In genomic region chr3:13082677-13083076, GRCh38 we compare ENCODE assay signal across 24 cellular contexts. TPM values are rescaled to one million over a fixed set of nuclear protein-coding genes. Genes with fewer than 3 reads are reported as not detected.
DNase-seq lines count a peak whose midpoint lies in the region; ATAC-seq and TF ChIP-seq lines count a peak whose summit lies in the region.
"Had no signal": no experiment of that assay in that cellular context is flagged by ENCODE, and none has a peak within 500 bp of the region (broad histone marks: within the 10 kb centered on the region; RNA-seq: fewer than 3 reads in every experiment).

No MANE protein-coding gene starts in this region.

- H3K36me3 Mint-ChIP-seq in activated CD4-positive, alpha-beta T cell treated with anti-CD3 and anti-CD28 coated beads, Interleukin-2, amount 10 ng/mL, durations not matched to agents 7 days and 5 days (ENCODE audit: low read depth) = no peaks in the 10 kb centered on the region
- H3K36me3 Mint-ChIP-seq in activated B cell treated with CpG ODN at 0.5 μM for 24 hours (ENCODE audit: low read depth) (no peaks in the 10 kb centered on the region), neural progenitor cell (no peaks in the 10 kb centered on the region), HFFc6 (ENCODE audit: low read depth) (no peaks in the 10 kb centered on the region)
- H3K36me3 Mint-ChIP-seq: CD8-positive, alpha-beta memory T cell had no signal

- no peaks in the 10 kb centered on the region for H3F3A ChIP-seq in neural progenitor cell (ENCODE audit: low read depth)

- H3K4me1 ChIP-seq in BLaER1 treated with 17β-estradiol and CSF1 and Interleukin-3, amounts not matched to agents 10 nM and 100 nM = peaks cover 32 to 99% (median 96%) of the 10 kb centered on the region in 10 experiments
- peaks cover 21% of the 10 kb centered on the region for H3K4me1 ChIP-seq in neural progenitor cell

- peaks cover 0 to 12% (median 0%) of the 10 kb centered on the region in 11 experiments; a peak in 3 of 22 replicates for H3K27me3 ChIP-seq in BLaER1 treated with 17β-estradiol and CSF1 and Interleukin-3, amounts not matched to agents 10 nM and 100 nM
- peaks cover under 1% of the 10 kb centered on the region for H3K27me3 ChIP-seq in neural progenitor cell
- H3K27me3 ChIP-seq: MG63 had no signal

- H3K79me2 ChIP-seq in neural progenitor cell (ENCODE audit: low read depth) = no peaks in the 10 kb centered on the region

- H3K4me2 ChIP-seq in BLaER1 treated with 17β-estradiol and CSF1 and Interleukin-3, amounts not matched to agents 10 nM and 100 nM = peak overlapping the region in 9 of 11 experiments; percentile 67 to 93 (median 82); a peak in 16 of 22 replicates
- H3K4me2 ChIP-seq in neural progenitor cell = no peak overlapping the region
- H3K4me2 ChIP-seq: PC-9, SK-N-SH had no signal

- H3K9me3 ChIP-seq in BLaER1 treated with 17β-estradiol and CSF1 and Interleukin-3, amounts not matched to agents 10 nM and 100 nM (replicated peaks in 1 of 11) = no peaks in the 10 kb centered on the region
- H3K9me3 ChIP-seq in neural progenitor cell (ENCODE audit: low read depth) = no peaks in the 10 kb centered on the region
- H3K9me3 ChIP-seq: MG63, SK-N-SH had no signal

- peaks cover 0 to 19% (median 0%) of the 10 kb centered on the region in 11 experiments; a peak in 3 of 22 replicates for H4K20me1 ChIP-seq in BLaER1 treated with 17β-estradiol and CSF1 and Interleukin-3, amounts not matched to agents 10 nM and 100 nM
- H4K20me1 ChIP-seq in neural progenitor cell (ENCODE audit: low read depth) = no peaks in the 10 kb centered on the region

- H3K4me3 ChIP-seq in BLaER1 treated with 17β-estradiol and CSF1 and Interleukin-3, amounts not matched to agents 10 nM and 100 nM = no peak overlapping the region
- H3K4me3 ChIP-seq in neural progenitor cell = no peak overlapping the region
- H3K4me3 ChIP-seq: MG63, PC-9 had no signal

- peaks cover 6% of the 10 kb centered on the region for H3K27me3 Mint-ChIP-seq in activated CD4-positive, alpha-beta T cell treated with anti-CD3 and anti-CD28 coated beads, Interleukin-2, amount 10 ng/mL, durations not matched to agents 7 days and 5 days
- H3K27me3 Mint-ChIP-seq in activated B cell treated with CpG ODN at 0.5 μM for 24 hours (no peaks in the 10 kb centered on the region), neural progenitor cell (ENCODE audit: insufficient read depth, low read depth) (peaks cover 9% of the 10 kb centered on the region), HFFc6 (ENCODE audit: insufficient read depth) (peaks cover 42% of the 10 kb centered on the region)

- no peak overlapping the region for H3K4me3 Mint-ChIP-seq in activated CD4-positive, alpha-beta T cell treated with anti-CD3 and anti-CD28 coated beads, Interleukin-2, amount 10 ng/mL, durations not matched to agents 7 days and 5 days
- H3K4me3 Mint-ChIP-seq in activated B cell treated with CpG ODN at 0.5 μM for 24 hours (peak overlapping the region; percentile 8), neural progenitor cell (no peak overlapping the region), HFFc6 (no peak overlapping the region)
- H3K4me3 Mint-ChIP-seq: CD8-positive, alpha-beta memory T cell had no signal

- H3K27ac Mint-ChIP-seq in activated CD4-positive, alpha-beta T cell treated with anti-CD3 and anti-CD28 coated beads, Interleukin-2, amount 10 ng/mL, durations not matched to agents 7 days and 5 days = peak overlapping the region; percentile 55
- H3K27ac Mint-ChIP-seq in activated B cell treated with CpG ODN at 0.5 μM for 24 hours = peak overlapping the region; percentile 92
- H3K27ac Mint-ChIP-seq in neural progenitor cell = peak overlapping the region; percentile 23
- H3K27ac Mint-ChIP-seq in HFFc6 = no peak overlapping the region

- no peak overlapping the region for H2AFZ ChIP-seq in neural progenitor cell (replicated peaks)
- H2AFZ ChIP-seq: PC-9 had no signal

- peak overlapping the region in 1 of 11 experiments; percentile 16; a peak in 2 of 22 replicates for H3K27ac ChIP-seq in BLaER1 treated with 17β-estradiol and CSF1 and Interleukin-3, amounts not matched to agents 10 nM and 100 nM
- no peak overlapping the region for H3K27ac ChIP-seq in neural progenitor cell
- H3K27ac ChIP-seq: 22Rv1, C4-2B, PC-9 had no signal

- POLR2A ChIA-PET in activated CD4-positive, alpha-beta T cell treated with anti-CD3 and anti-CD28 coated beads, Interleukin-2, amount 10 ng/mL, durations not matched to agents 7 days and 5 days (lab: Charles Lee) = no interaction called here
- POLR2A ChIA-PET in activated B cell treated with CpG ODN at 0.5 μM for 24 hours (lab: Charles Lee) = interaction anchor here (1.1 to 10.0 kb wide), 5 partner anchors 9 to 67 kb away, joined by 3 to 291 read pairs (median 11); partner anchors contain the start of gene IQSEC1

- CTCF ChIA-PET in activated CD4-positive, alpha-beta T cell treated with anti-CD3 and anti-CD28 coated beads, Interleukin-2, amount 10 ng/mL, durations not matched to agents 7 days and 5 days (lab: Charles Lee) = interaction anchor here (1.5 to 4.1 kb wide), 2 partner anchors 9 to 401 kb away, joined by 4 to 18 read pairs; no protein-coding TSS in a partner anchor
- CTCF ChIA-PET in activated B cell treated with CpG ODN at 0.5 μM for 24 hours (lab: Charles Lee) = interaction anchor here (2.2 kb wide), 1 partner anchor 9 kb away, joined by 9 read pairs; no protein-coding TSS in a partner anchor

- ATAC-seq in activated B cell treated with CpG ODN at 0.5 μM for 24 hours (ENCODE audit: low read depth) = no peak

- no peak overlapping the region for H3K9ac ChIP-seq in BLaER1 treated with 17β-estradiol and CSF1 and Interleukin-3, amounts not matched to agents 10 nM and 100 nM
- no peak overlapping the region for H3K9ac ChIP-seq in neural progenitor cell
- H3K9ac ChIP-seq: SK-N-SH had no signal

- H3K9me3 Mint-ChIP-seq in activated CD4-positive, alpha-beta T cell treated with anti-CD3 and anti-CD28 coated beads, Interleukin-2, amount 10 ng/mL, durations not matched to agents 7 days and 5 days = no peaks in the 10 kb centered on the region
- H3K9me3 Mint-ChIP-seq in activated B cell treated with CpG ODN at 0.5 μM for 24 hours (no peaks in the 10 kb centered on the region), neural progenitor cell (no peaks in the 10 kb centered on the region), HFFc6 (no peaks in the 10 kb centered on the region)
- H3K9me3 Mint-ChIP-seq: CD8-positive, alpha-beta memory T cell had no signal

- H3K4me1 Mint-ChIP-seq in activated CD4-positive, alpha-beta T cell treated with anti-CD3 and anti-CD28 coated beads, Interleukin-2, amount 10 ng/mL, durations not matched to agents 7 days and 5 days = peaks cover 22% of the 10 kb centered on the region
- H3K4me1 Mint-ChIP-seq in activated B cell treated with CpG ODN at 0.5 μM for 24 hours (peaks cover 92% of the 10 kb centered on the region), neural progenitor cell (peaks cover 44% of the 10 kb centered on the region), HFFc6 (ENCODE audit: low read depth) (no peaks in the 10 kb centered on the region)

- no peak for TF ChIP-seq CTCF in activated B cell treated with CpG ODN at 0.5 μM for 24 hours (IDR thresholded peaks at IDR 0.05)
- no peak for TF ChIP-seq CTCF in neural progenitor cell (IDR thresholded peaks at IDR 0.05)
- TF ChIP-seq CTCF in HFFc6 (IDR thresholded peaks at IDR 0.05) = no peak

- no peaks in the 10 kb centered on the region for H3K36me3 ChIP-seq in BLaER1 treated with 17β-estradiol and CSF1 and Interleukin-3, amounts not matched to agents 10 nM and 100 nM
- H3K36me3 ChIP-seq in neural progenitor cell = no peaks in the 10 kb centered on the region
- H3K36me3 ChIP-seq: MG63 had no signal

- intact Hi-C loops in activated B cell treated with CpG ODN at 0.5 μM for 24 hours (cut with micrococcal nuclease) = no loop called here

- no peak for DNase-seq in activated CD4-positive, alpha-beta T cell treated with anti-CD3 and anti-CD28 coated beads, Interleukin-2, amount 10 ng/mL, durations not matched to agents 7 days and 5 days
- no peak for DNase-seq in activated CD4-positive, alpha-beta T cell treated with anti-CD3 and anti-CD28 coated beads, Interleukin-2, amount 50 U/mL, for 1 hour
- DNase-seq in activated B cell treated with CpG ODN at 0.5 μM for 24 hours (no peak), neural progenitor cell (ENCODE audit: low spot score) (no peak), middle frontal gyrus (ENCODE audit: extremely low spot score, low spot score) (no peak), HFFc6 (no peak), occipital lobe (lab: John Stamatoyannopoulos, UW) (no peak)
- DNase-seq: ACHN; CD8-positive, alpha-beta memory T cell; GOT3; HCEC 1CT; MG63; NCI-H1694 treated with DMSO at 0.1 percent for 48 hours; NCI-H2081 treated with DMSO at 0.1 percent for 48 hours; NCI-H2171 treated with DMSO at 0.1 percent for 48 hours; NCI-H446; NCI-H526; PC-9; RPMI8226; SIG-M5; SK-N-SH had no signal

RNA-seq across cellular contexts. Expression of gene IQSEC1, which starts 9.4 kb away (rescaled TPM):
- 10 to 100 TPM; 58.2 to 70.4 TPM for total RNA-seq in activated CD4-positive, alpha-beta T cell treated with anti-CD3 and anti-CD28 coated beads, Interleukin-2, amount 10 ng/mL, durations not matched to agents 7 days and 5 days
- total RNA-seq in activated B cell treated with CpG ODN at 0.5 μM for 24 hours (260 and 296 TPM in 2 replicates), neural progenitor cell (ENCODE audit: low replicate concordance) (8.9 and 19.7 TPM in 2 replicates), occipital lobe (14.3 TPM)
- total RNA-seq in HFFc6 (2021; fragmentation: NEBNext Ultra II Directional; extraction: Animal tissue kit (Norgen Biotek cat#: 25700)) = 10 to 100 TPM; 21.1 to 25.1 (median 21.9) TPM
